In the genomic region with DNA sequence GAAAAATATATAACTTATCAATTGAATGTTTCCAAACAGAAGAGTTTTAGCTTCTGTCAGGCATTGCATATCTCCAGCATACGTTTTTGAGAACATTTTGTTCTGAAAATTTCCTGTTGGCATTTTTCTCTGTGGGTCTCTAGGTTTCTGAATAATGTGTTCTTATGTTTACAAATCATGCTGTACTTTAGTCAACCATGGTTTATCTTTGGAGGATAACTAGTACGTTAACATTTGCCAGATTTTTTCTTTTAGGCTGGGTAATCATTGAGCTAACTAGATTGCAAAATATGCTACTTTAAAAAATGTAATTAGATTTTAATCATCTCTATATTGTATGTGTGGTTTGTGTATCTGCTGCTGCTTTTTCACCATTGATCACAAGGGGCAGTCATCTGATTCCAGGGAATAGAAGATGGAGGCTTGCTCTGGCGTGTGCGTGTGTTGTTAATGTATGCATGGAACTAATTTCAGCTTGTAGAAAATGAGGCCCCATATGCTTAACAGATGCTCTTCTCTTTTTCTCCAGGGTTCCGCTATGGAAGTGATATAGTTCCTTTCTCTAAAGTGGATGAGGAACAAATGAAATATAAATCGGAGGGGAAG, we compare ENCODE assay signal across 19 cellular contexts. TPM values are rescaled to one million over a fixed set of nuclear protein-coding genes. Genes with fewer than 3 reads are reported as not detected.
DNase-seq lines count a peak whose midpoint lies in the region; ATAC-seq and TF ChIP-seq lines count a peak whose summit lies in the region.
"Had no signal": no experiment of that assay in that cellular context is flagged by ENCODE, and none has a peak within 500 bp of the region (broad histone marks: within the 10 kb centered on the region; RNA-seq: fewer than 3 reads in every experiment).

No MANE protein-coding gene starts in this region.

- no peak for ATAC-seq in mucosa of descending colon
- ATAC-seq: left cardiac atrium had no signal

- no peaks in the 10 kb centered on the region for H3K4me1 ChIP-seq in mucosa of descending colon (ENCODE audit: low read depth)
- H3K4me1 ChIP-seq: breast epithelium had no signal

- H3K36me3 ChIP-seq in mucosa of descending colon (ENCODE audit: low read depth): peaks cover 29% of the 10 kb centered on the region

- peak; percentile 30; the same call in 1 of the 2 replicates for TF ChIP-seq CTCF in VCaP (conservative IDR thresholded peaks at IDR 0.05)
- TF ChIP-seq CTCF in fibroblast of pulmonary artery (IDR thresholded peaks at IDR 0.05; ENCODE audit: low read length, missing control alignments): no peak
- TF ChIP-seq CTCF in progenitor cell of endocrine pancreas (IDR thresholded peaks at IDR 0.05; ENCODE audit: unreplicated experiment): no peak
- no peak for TF ChIP-seq CTCF in mucosa of descending colon (IDR thresholded peaks at IDR 0.05)

- H3K9me3 ChIP-seq in mucosa of descending colon: no peaks in the 10 kb centered on the region
- H3K9me3 ChIP-seq: breast epithelium, esophagus squamous epithelium, thoracic aorta had no signal

- CTCF ChIA-PET in activated naive CD4-positive, alpha-beta T cell treated with anti-CD3 and anti-CD28 coated beads, Interleukin-2, amount 10 ng/mL, durations not matched to agents 7 days and 5 days (lab: Charles Lee): interaction anchor here (1.2 to 1.8 kb wide), 4 partner anchors 7 to 18 kb away, joined by 3 to 5 read pairs (median 4); no protein-coding TSS in a partner anchor

- no peaks in the 10 kb centered on the region for H3K27me3 Mint-ChIP-seq in activated naive CD4-positive, alpha-beta T cell treated with anti-CD3 and anti-CD28 coated beads, Interleukin-2, amount 10 ng/mL, durations not matched to agents 7 days and 5 days
- H3K27me3 Mint-ChIP-seq in progenitor cell of endocrine pancreas: no peaks in the 10 kb centered on the region

- DNase-seq in activated naive CD4-positive, alpha-beta T cell treated with anti-CD3 and anti-CD28 coated beads, Interleukin-2, amount 10 ng/mL, durations not matched to agents 7 days and 5 days: no peak
- no peak for DNase-seq in activated naive CD4-positive, alpha-beta T cell (lab: John Stamatoyannopoulos, UW)
- DNase-seq in fibroblast of pulmonary artery (ENCODE audit: low read depth) (peak; percentile 39), progenitor cell of endocrine pancreas (ENCODE audit: low spot score, unreplicated experiment) (no peak), mucosa of descending colon (no peak), DMS53 (lab: John Stamatoyannopoulos, UW) (no peak)
- no peak for DNase-seq in stimulated activated CD4-positive, alpha-beta T cell treated with anti-CD3 and anti-CD28 coated beads, Interleukin-1b, Interleukin-23, amount 100 ng/mL, for 48 hours
- DNase-seq: activated CD8-positive, alpha-beta memory T cell treated with anti-CD3 and anti-CD28 coated beads for 24 hours; activated gamma-delta T cell; esophagus squamous epithelium; GF-D8; left cardiac atrium; NCI-H2029; NCI-H510A treated with DMSO at 0.1 percent for 48 hours; stimulated activated CD4-positive, alpha-beta T cell treated with anti-CD3 and anti-CD28 coated beads, Interleukin-4, amount 100 ng/mL, for 4 hours had no signal

- peaks cover 64% of the 10 kb centered on the region for H3K4me1 Mint-ChIP-seq in activated naive CD4-positive, alpha-beta T cell treated with anti-CD3 and anti-CD28 coated beads, Interleukin-2, amount 10 ng/mL, durations not matched to agents 7 days and 5 days
- peaks cover 10% of the 10 kb centered on the region for H3K4me1 Mint-ChIP-seq in progenitor cell of endocrine pancreas (ENCODE audit: low read depth)

- intact Hi-C loops in mucosa of descending colon (cut with DNase I, micrococcal nuclease): no loop called here

- peak overlapping the region; percentile 64 for H3K27ac Mint-ChIP-seq in activated naive CD4-positive, alpha-beta T cell treated with anti-CD3 and anti-CD28 coated beads, Interleukin-2, amount 10 ng/mL, durations not matched to agents 7 days and 5 days
- H3K27ac Mint-ChIP-seq in progenitor cell of endocrine pancreas: peak overlapping the region; percentile 68

- H3K4me3 ChIP-seq in fibroblast of pulmonary artery (replicated peaks; ENCODE audit: low read depth, low read length) (no peak overlapping the region), mucosa of descending colon (no peak overlapping the region)
- H3K4me3 ChIP-seq: breast epithelium, esophagus squamous epithelium, thoracic aorta had no signal

- peak overlapping the region; percentile 84 for H3K27ac ChIP-seq in VCaP
- H3K27ac ChIP-seq: breast epithelium, parathyroid adenoma, thoracic aorta had no signal

- H3K9me3 Mint-ChIP-seq in activated naive CD4-positive, alpha-beta T cell treated with anti-CD3 and anti-CD28 coated beads, Interleukin-2, amount 10 ng/mL, durations not matched to agents 7 days and 5 days: no peaks in the 10 kb centered on the region
- H3K9me3 Mint-ChIP-seq in progenitor cell of endocrine pancreas (ENCODE audit: low read depth): no peaks in the 10 kb centered on the region

- H3K4me3 Mint-ChIP-seq in activated naive CD4-positive, alpha-beta T cell treated with anti-CD3 and anti-CD28 coated beads, Interleukin-2, amount 10 ng/mL, durations not matched to agents 7 days and 5 days: no peak overlapping the region
- no peak overlapping the region for H3K4me3 Mint-ChIP-seq in progenitor cell of endocrine pancreas (ENCODE audit: low read depth)

- H3K36me3 Mint-ChIP-seq in activated naive CD4-positive, alpha-beta T cell treated with anti-CD3 and anti-CD28 coated beads, Interleukin-2, amount 10 ng/mL, durations not matched to agents 7 days and 5 days: peaks cover 75% of the 10 kb centered on the region
- peaks cover 50% of the 10 kb centered on the region for H3K36me3 Mint-ChIP-seq in progenitor cell of endocrine pancreas (ENCODE audit: insufficient read depth)

RNA-seq across cellular contexts. Expression of a gene that starts 21.3 kb away (rescaled TPM):
- total RNA-seq in progenitor cell of endocrine pancreas (378 and 386 TPM in 2 replicates), mucosa of descending colon (100 to 1,000 TPM; 169 to 207 (median 175) TPM)

RNA-seq across cellular contexts. Expression of a gene that starts 48.7 kb away (rescaled TPM):
- total RNA-seq in progenitor cell of endocrine pancreas (3.6 and 3.8 TPM in 2 replicates), mucosa of descending colon (under 1 TPM; 0.29 to 0.76 (median 0.39) TPM)
- total RNA-seq: thoracic aorta had no signal

RNA-seq across cellular contexts. Expression of a gene that starts 48.8 kb away (rescaled TPM):
- total RNA-seq in progenitor cell of endocrine pancreas (14.2 and 14.8 TPM in 2 replicates), mucosa of descending colon (10 to 100 TPM; 19.6 to 31.8 (median 28.8) TPM)
